ENCODE assay signal across 9 cellular contexts in genomic region chr13:48595330-48596127, GRCh38. TPM values are rescaled to one million over a fixed set of nuclear protein-coding genes. Genes with fewer than 3 reads are reported as not detected.
DNase-seq lines count a peak whose midpoint lies in the region; ATAC-seq and TF ChIP-seq lines count a peak whose summit lies in the region.
"Had no signal": no experiment of that assay in that cellular context is flagged by ENCODE, and none has a peak within 500 bp of the region (broad histone marks: within the 10 kb centered on the region; RNA-seq: fewer than 3 reads in every experiment).

No MANE protein-coding gene starts in this region.

- H3K27me3 ChIP-seq in brain microvascular endothelial cell (replicated peaks): no peaks in the 10 kb centered on the region
- H3K27me3 ChIP-seq: SJSA1 had no signal

- peaks cover 0 to 3% of the 10 kb centered on the region in 2 donors for H3K27me3 Mint-ChIP-seq in T-cell

- DNase-seq in HUDEP-2 (lab: John Stamatoyannopoulos, UW; ENCODE audit: unreplicated experiment in 76 of 76) (peak in 53 of 76 experiments; percentile 3 to 60 (median 27)), T-cell (peak in 33 of 34 experiments; percentile 22 to 67 (median 51)), brain microvascular endothelial cell (peak; percentile 76), islet precursor cell (peak; percentile 62)
- DNase-seq in stimulated activated CD4-positive, alpha-beta T cell treated with anti-CD3 and anti-CD28 coated beads, Interleukin-2, amount 100 ng/mL, for 4 hours (ENCODE audit: low read depth): peak; percentile 39

- H3K9me3 Mint-ChIP-seq in T-cell: no peaks in the 10 kb centered on the region

- CTCF ChIA-PET in T-cell (lab: Charles Lee): interaction anchor here (0.7 to 6.8 kb wide), 5 partner anchors 15 to 174 kb away, joined by 3 to 37 read pairs (median 6); no protein-coding TSS in a partner anchor

- H3K27ac Mint-ChIP-seq in T-cell: no peak overlapping the region

- in situ Hi-C loops in brain microvascular endothelial cell (cut with HindIII; ENCODE audit: low pct_ligation_motif_present, low sequenced_read_pairs): loop anchor here (10.0 kb wide), 1 partner anchor 169 kb away; no protein-coding TSS in a partner anchor

- no peak overlapping the region for H3K4me3 Mint-ChIP-seq in T-cell

- H3K36me3 ChIP-seq in brain microvascular endothelial cell (replicated peaks): no peaks in the 10 kb centered on the region
- H3K36me3 ChIP-seq: SJSA1 had no signal

- peak; percentile 52 for ATAC-seq in GM18873 (IDR thresholded peaks at IDR 0.05; ENCODE audit: low FRiP score, unreplicated experiment)
- peak; percentile 83 to 95 (median 87) for ATAC-seq in T-cell (replicated peaks in 1 of 4)
- no peak for ATAC-seq in GM19324 (IDR thresholded peaks at IDR 0.05; ENCODE audit: low FRiP score, unreplicated experiment)

- H3K4me1 Mint-ChIP-seq in T-cell: no peaks in the 10 kb centered on the region

- H3K27ac ChIP-seq in C4-2B: no peak overlapping the region
- no peak overlapping the region for H3K27ac ChIP-seq in brain microvascular endothelial cell
- H3K27ac ChIP-seq: SJSA1 had no signal

- POLR2A ChIA-PET in T-cell (lab: Charles Lee): no interaction called here

- no peak overlapping the region for H3K4me3 ChIP-seq in brain microvascular endothelial cell (ENCODE audit: low read depth, low read length)
- H3K4me3 ChIP-seq: SJSA1 had no signal

- TF ChIP-seq CTCF in C4-2B (conservative IDR thresholded peaks at IDR 0.05): peak; percentile 77
- TF ChIP-seq CTCF in brain microvascular endothelial cell (IDR thresholded peaks at IDR 0.05; ENCODE audit: low read depth, low read length, missing control alignments): peak; percentile 86

- no peaks in the 10 kb centered on the region for H3K36me3 Mint-ChIP-seq in T-cell

RNA-seq across cellular contexts. Expression of gene CYSLTR2, which starts 58.2 kb away (rescaled TPM):
- total RNA-seq in T-cell: 1 to 10 TPM; 1.7 to 6.2 (median 2.9) TPM
- total RNA-seq: SJSA1 had no signal
